Comparison of ENCODE assay signal across 12 cellular contexts in the genomic region with DNA sequence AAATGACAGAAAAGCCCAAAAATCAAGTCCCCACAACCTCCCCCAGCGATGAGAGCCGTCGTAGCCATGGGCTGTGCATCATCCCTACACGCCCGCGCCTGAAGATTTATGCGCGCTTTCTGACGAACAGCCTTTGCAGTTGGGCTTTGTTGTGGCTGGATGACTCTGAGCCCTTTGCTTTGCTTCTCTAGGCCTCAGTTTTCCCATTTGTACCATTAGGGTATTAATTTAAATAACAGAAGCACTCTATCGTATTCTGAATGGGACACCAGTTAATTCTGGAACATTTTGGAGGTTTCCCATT. TPM values are rescaled to one million over a fixed set of nuclear protein-coding genes. Genes with fewer than 3 reads are reported as not detected.
A peak's percentile ranks its signal among the peaks of the same experiment; 100 is the strongest.
DNase-seq lines count a peak whose midpoint lies in the region; FAIRE-seq and TF ChIP-seq lines count a peak whose summit lies in the region.
"Had no signal": no experiment of that assay in that cellular context is flagged by ENCODE, and none has a peak within 500 bp of the region (broad histone marks: within the 10 kb centered on the region; RNA-seq: fewer than 3 reads in every experiment).

No MANE protein-coding gene starts in this region.

- H2AFZ ChIP-seq in H1 (ENCODE audit: low read length), result no peak overlapping the region

- no peak overlapping the region for H2BK12ac ChIP-seq in H1 (ENCODE audit: low read depth, low read length)

- no peak overlapping the region for H4K91ac ChIP-seq in H1 (replicated peaks; ENCODE audit: insufficient read length, low read length)

- intact Hi-C loops in thyroid gland (cut with DNase I), result no loop called here

- H3K18ac ChIP-seq in H1 (ENCODE audit: extremely low read depth, low read length), result no peak overlapping the region

- 86% methylated on average over 10 of the region's 10 CpGs; no CpG with 5 or more reads in 1 of the 2 experiments for WGBS in H1 (ENCODE audit: extremely low coverage in 1 of 2, insufficient coverage in 1 of 2, insufficient read length in 1 of 2, insufficient replicate concordance in 2 of 2, low coverage in 1 of 2, low lambda C conversion rate in 2 of 2, missing lambda C conversion rate in 1 of 2), 2 experiments
- 95 to 96% methylated on average over 10 of the region's 10 CpGs for WGBS in thyroid gland, 2 donors

- CTCF ChIA-PET in RWPE1 (lab: Yijun Ruan, JAX) (no interaction called here), H1 (lab: Charles Lee; ENCODE audit: partially characterized antibody) (interaction anchor here (7.5 kb wide), 1 partner anchor 19 kb away, joined by 56 read pairs; no protein-coding TSS in a partner anchor)

- no peak overlapping the region for H3K56ac ChIP-seq in H1 (replicated peaks; ENCODE audit: insufficient read length, low read depth, low read length)

- peaks cover 0 to 7% of the 10 kb centered on the region in 2 experiments; a peak in 2 of 4 replicates for H3K79me2 ChIP-seq in H1 (ENCODE audit: control insufficient read depth in 1 of 2, insufficient read depth in 2 of 2, low read length in 2 of 2)

- H3K4ac ChIP-seq in H1 (replicated peaks; ENCODE audit: insufficient read length, low read depth, low read length), result no peak overlapping the region

- no peak overlapping the region for H3K4me3 ChIP-seq in H1 (ENCODE audit: extremely low read depth in 1 of 4, insufficient read depth in 2 of 4, low read depth in 3 of 4, low read length in 4 of 4)
- H3K4me3 ChIP-seq in thyroid gland (replicated peaks in 1 of 3), result no peak overlapping the region

- H3K36me3 ChIP-seq in H1 (ENCODE audit: control insufficient read depth in 2 of 4, insufficient read depth in 4 of 4, low read length in 3 of 4) (peaks cover 7 to 61% (median 27%) of the 10 kb centered on the region in 4 experiments; a peak in 6 of 8 replicates), thyroid gland (peaks cover 35 to 62% of the 10 kb centered on the region in 2 donors)

- H3K4me1 ChIP-seq in H1 (replicated peaks in 1 of 4; ENCODE audit: control insufficient read depth in 3 of 4, insufficient read depth in 4 of 4, low read length in 3 of 4) (peaks cover 3 to 14% (median 9%) of the 10 kb centered on the region in 4 experiments), thyroid gland (no peaks in the 10 kb centered on the region)

- H3K27ac ChIP-seq in RWPE1 (peak overlapping the region; percentile 84), H1 (ENCODE audit: low read depth, low read length) (no peak overlapping the region), thyroid gland (no peak overlapping the region)

- POLR2A ChIA-PET in RWPE1 (lab: Yijun Ruan, JAX; ENCODE audit: low non-redundant PET), result no interaction called here
- POLR2A ChIA-PET in H1 (lab: Charles Lee; ENCODE audit: partially characterized antibody), result interaction anchor here (1.0 kb wide), 1 partner anchor 14 kb away, joined by 3 read pairs; no protein-coding TSS in a partner anchor

- H3K9me3 ChIP-seq in H1 (ENCODE audit: insufficient read depth in 2 of 2, low read depth in 1 of 2, low read length in 1 of 2) (no peaks in the 10 kb centered on the region), thyroid gland (no peaks in the 10 kb centered on the region)

- no peaks in the 10 kb centered on the region for H3K27me3 ChIP-seq in H1 (replicated peaks in 1 of 4; ENCODE audit: control insufficient read depth in 3 of 4, extremely low read depth in 1 of 4, insufficient read depth in 3 of 4, low read length in 3 of 4)
- H3K27me3 ChIP-seq in thyroid gland, result no peaks in the 10 kb centered on the region

- no peak for FAIRE-seq in H1 (lab: Jason Lieb, UNC)
- FAIRE-seq: A204.1 had no signal

- no peak overlapping the region for H3K23ac ChIP-seq in H1 (ENCODE audit: insufficient read length)

- no peak overlapping the region for H3K9ac ChIP-seq in H1 (replicated peaks in 1 of 4; ENCODE audit: extremely low read depth in 1 of 4, low read depth in 3 of 4, low read length in 3 of 4)

- H3K14ac ChIP-seq in H1 (ENCODE audit: insufficient read length), result no peak overlapping the region

- no peak for TF ChIP-seq EP300 in H1 (IDR thresholded peaks at IDR 0.05; ENCODE audit: borderline replicate concordance in 1 of 2, low read depth in 2 of 2, low read length in 2 of 2)

- TF ChIP-seq POLR2A in H1 (IDR thresholded peaks at IDR 0.05; ENCODE audit: control extremely low read depth in 1 of 2, low read depth in 2 of 2, low read length in 2 of 2) (no peak), thyroid gland (IDR thresholded peaks at IDR 0.05) (no peak)

- no peak overlapping the region for H2BK20ac ChIP-seq in H1 (ENCODE audit: low read length)

- H2AK5ac ChIP-seq in H1 (ENCODE audit: low read depth, low read length), result no peak overlapping the region

- no peak overlapping the region for H2BK120ac ChIP-seq in H1 (replicated peaks; ENCODE audit: low read depth, low read length)

- no peak overlapping the region for H4K5ac ChIP-seq in H1 (ENCODE audit: insufficient read length, low read depth, low read length)

- TF ChIP-seq RAD21 in H1 (IDR thresholded peaks at IDR 0.05 in 1 of 2, conservative IDR thresholded peaks at IDR 0.05 in 1 of 2; ENCODE audit: low read depth in 2 of 2, low read length in 2 of 2), result no peak

- H2BK15ac ChIP-seq in H1 (ENCODE audit: low read length), result no peak overlapping the region

- no peak overlapping the region for H3K4me2 ChIP-seq in H1 (ENCODE audit: insufficient read depth in 1 of 2, low read depth in 2 of 2, low read length in 2 of 2)

- no peaks in the 10 kb centered on the region for H4K20me1 ChIP-seq in H1 (replicated peaks in 1 of 2; ENCODE audit: control insufficient read depth in 1 of 2, insufficient read depth in 2 of 2, low read length in 2 of 2)

- no peaks in the 10 kb centered on the region for H3K23me2 ChIP-seq in H1 (ENCODE audit: low read depth, low read length)

- TF ChIP-seq CTCF in RWPE1 (conservative IDR thresholded peaks at IDR 0.05; ENCODE audit: low read depth), result no peak
- no peak for TF ChIP-seq CTCF in H1 (IDR thresholded peaks at IDR 0.05; ENCODE audit: control extremely low read depth in 1 of 3, insufficient read depth in 1 of 3, low read depth in 1 of 3, low read length in 3 of 3)
- no peak for TF ChIP-seq CTCF in thyroid gland (IDR thresholded peaks at IDR 0.05)

- H2BK5ac ChIP-seq in H1 (ENCODE audit: low read depth, low read length), result no peak overlapping the region

- peak; percentile 56 for DNase-seq in activated effector memory CD4-positive, alpha-beta T cell treated with anti-CD3 and anti-CD28 coated beads, Interleukin-2, amount 50 U/mL, for 16 hours
- no peak for DNase-seq in activated effector memory CD4-positive, alpha-beta T cell treated with Interleukin-2 at 50 U/mL for 16 hours
- DNase-seq in RWPE1 (ENCODE audit: low spot score) (no peak), H1 (ENCODE audit: low read depth in 1 of 2, low spot score in 2 of 2) (no peak), thyroid gland (no peak), HCEC 1CT (no peak), activated gamma-delta T cell treated with Interleukin-2 at 50 U/mL for 16 hours (no peak)
- DNase-seq: Calu3; CD4-positive, alpha-beta T cell; DMS 273 treated with DMSO at 0.1 percent for 48 hours; H9 had no signal

- H4K8ac ChIP-seq in H1 (ENCODE audit: extremely low read depth, insufficient read depth, low read length), result peak overlapping the region; percentile 52; the same call in 1 of the 2 replicates

- H3K79me1 ChIP-seq in H1 (ENCODE audit: low read depth, low read length), result no peaks in the 10 kb centered on the region; the same call in 1 of the 2 replicates

TF ChIP-seq in H1, 55 proteins besides CTCF, POLR2A, EP300 and RAD21 (continues in another document):
- no peak for TF ChIP-seq EGR1 (IDR thresholded peaks at IDR 0.05; ENCODE audit: borderline replicate concordance, low read depth, low read length)
- TF ChIP-seq, protein P1, sequence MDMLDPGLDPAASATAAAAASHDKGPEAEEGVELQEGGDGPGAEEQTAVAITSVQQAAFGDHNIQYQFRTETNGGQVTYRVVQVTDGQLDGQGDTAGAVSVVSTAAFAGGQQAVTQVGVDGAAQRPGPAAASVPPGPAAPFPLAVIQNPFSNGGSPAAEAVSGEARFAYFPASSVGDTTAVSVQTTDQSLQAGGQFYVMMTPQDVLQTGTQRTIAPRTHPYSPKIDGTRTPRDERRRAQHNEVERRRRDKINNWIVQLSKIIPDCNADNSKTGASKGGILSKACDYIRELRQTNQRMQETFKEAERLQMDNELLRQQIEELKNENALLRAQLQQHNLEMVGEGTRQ (IDR thresholded peaks at IDR 0.05; ENCODE audit: low read length), result no peak
- TF ChIP-seq CEBPB (IDR thresholded peaks at IDR 0.05; ENCODE audit: low read depth, low read length), result no peak
- TF ChIP-seq SIX5 (IDR thresholded peaks at IDR 0.05; ENCODE audit: low read depth, low read length), result no peak
- no peak for TF ChIP-seq E2F6 (IDR thresholded peaks at IDR 0.05)
- TF ChIP-seq PHF8 (conservative IDR thresholded peaks at IDR 0.05; ENCODE audit: low read depth, low read length), result no peak
- no peak for TF ChIP-seq HDAC6 (IDR thresholded peaks at IDR 0.05; ENCODE audit: low read depth, low read length)
- no peak for TF ChIP-seq SRF (IDR thresholded peaks at IDR 0.05; ENCODE audit: low read depth, low read length)
- TF ChIP-seq SIRT6 (IDR thresholded peaks at IDR 0.05; ENCODE audit: low read length), result no peak
- no peak for TF ChIP-seq HDAC2 (IDR thresholded peaks at IDR 0.05; ENCODE audit: borderline replicate concordance in 1 of 2, low read depth in 2 of 2, low read length in 2 of 2)
- TF ChIP-seq NANOG (IDR thresholded peaks at IDR 0.05; ENCODE audit: insufficient read depth, low read depth, low read length, poor library complexity, severe bottlenecking), result no peak
- no peak for TF ChIP-seq FOSL1 (IDR thresholded peaks at IDR 0.05; ENCODE audit: insufficient read depth, low read depth, low read length)
- no peak for TF ChIP-seq POLR2AphosphoS5 (IDR thresholded peaks at IDR 0.05; ENCODE audit: low read depth, low read length)
- TF ChIP-seq GTF2F1 (IDR thresholded peaks at IDR 0.05; ENCODE audit: borderline replicate concordance, low read depth, low read length), result no peak

RNA-seq across cellular contexts. Expression of gene SFSWAP, which starts 24.2 kb away (rescaled TPM):
- 48.3 and 49.5 TPM in 2 replicates for total RNA-seq in H1 (2021; fragmentation: NEBNext Ultra II Directional; extraction: Animal tissue kit (Norgen Biotek cat#: 25700))
- polyA plus RNA-seq in H1 (2011; rRNA removed), result 36.5 and 64.4 TPM in 2 replicates
- 25.1 TPM for polyA plus RNA-seq in H1 (2011; cell fraction: cytosol; rRNA removed)
- 154 TPM for polyA plus RNA-seq in H1 (2011; cell fraction: nucleus; rRNA removed)
- 35.4 to 37.3 TPM (median 36.3 TPM) in 4 replicates for polyA plus RNA-seq in H1 (2012, experiment 1 of 2)
- 13.3 TPM for polyA plus RNA-seq in H1 (2012, experiment 2 of 2)
- 51.5 TPM for polyA plus RNA-seq in H1 (2013, experiment 1 of 2)
- 47.2 TPM for polyA plus RNA-seq in H1 (2013, experiment 2 of 2)
- polyA minus RNA-seq in H1 (2011; rRNA and poly(A)+ RNA removed), result 18.9 and 20.6 TPM in 2 replicates
- polyA minus RNA-seq in H1 (2011; cell fraction: cytosol; rRNA and poly(A)+ RNA removed), result 20.5 TPM
- 37.8 TPM for polyA minus RNA-seq in H1 (2011; cell fraction: nucleus; rRNA and poly(A)+ RNA removed)
- total RNA-seq in thyroid gland, result 10 to 100 TPM; 36.4 to 50.8 (median 42.6) TPM
